Comparison of ENCODE assay signal across 9 cellular contexts in the genomic region with DNA sequence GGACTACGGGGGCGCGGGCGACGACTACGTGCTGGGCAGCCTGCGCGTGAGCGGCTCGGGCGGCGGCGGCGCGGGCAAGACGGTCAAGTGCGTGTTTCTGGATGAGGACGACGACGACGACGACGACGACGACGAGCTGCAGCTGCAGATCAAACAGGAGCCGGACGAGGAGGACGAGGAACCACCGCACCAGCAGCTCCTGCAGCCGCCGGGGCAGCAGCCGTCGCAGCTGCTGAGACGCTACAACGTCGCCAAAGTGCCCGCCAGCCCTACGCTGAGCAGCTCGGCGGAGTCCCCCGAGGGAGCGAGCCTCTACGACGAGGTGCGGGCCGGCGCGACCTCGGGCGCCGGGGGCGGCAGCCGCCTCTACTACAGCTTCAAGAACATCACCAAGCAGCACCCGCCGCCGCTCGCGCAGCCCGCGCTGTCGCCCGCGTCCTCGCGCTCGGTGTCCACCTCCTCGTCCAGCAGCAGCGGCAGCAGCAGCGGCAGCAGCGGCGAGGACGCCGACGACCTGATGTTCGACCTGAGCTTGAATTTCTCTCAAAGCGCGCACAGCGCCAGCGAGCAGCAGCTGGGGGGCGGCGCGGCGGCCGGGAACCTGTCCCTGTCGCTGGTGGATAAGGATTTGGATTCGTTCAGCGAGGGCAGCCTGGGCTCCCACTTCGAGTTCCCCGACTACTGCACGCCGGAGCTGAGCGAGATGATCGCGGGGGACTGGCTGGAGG. TPM values are rescaled to one million over a fixed set of nuclear protein-coding genes. Genes with fewer than 3 reads are reported as not detected.
DNase-seq lines count a peak whose midpoint lies in the region; FAIRE-seq and TF ChIP-seq lines count a peak whose summit lies in the region.
"Had no signal": no experiment of that assay in that cellular context is flagged by ENCODE, and none has a peak within 500 bp of the region (broad histone marks: within the 10 kb centered on the region; RNA-seq: fewer than 3 reads in every experiment).

No MANE protein-coding gene starts in this region.

- no peak overlapping the region for H3K27ac ChIP-seq in kidney (ENCODE audit: low read depth in 2 of 2, low read length in 2 of 2)

- peaks cover 9% of the 10 kb centered on the region for H3K4me1 ChIP-seq in skeletal muscle satellite cell (ENCODE audit: control insufficient read depth, insufficient read depth, low read length)
- no peaks in the 10 kb centered on the region for H3K4me1 ChIP-seq in kidney (ENCODE audit: control insufficient read depth in 1 of 2, insufficient read depth in 1 of 2, low read depth in 1 of 2, low read length in 2 of 2)

- H3K9ac ChIP-seq in skeletal muscle satellite cell (ENCODE audit: low read depth, low read length), result peak overlapping the region; percentile 84
- no peak overlapping the region for H3K9ac ChIP-seq in kidney (ENCODE audit: low read length in 2 of 2)

- peak; percentile 10 for DNase-seq in activated CD4-positive, alpha-beta T cell treated with anti-CD3 and anti-CD28 coated beads for 48 hours
- no peak for DNase-seq in activated CD4-positive, alpha-beta T cell treated with anti-CD3 and anti-CD28 coated beads, Interleukin-2, amount 50 U/mL, for 4 hours
- DNase-seq in NCI-H748 (lab: John Stamatoyannopoulos, UW; ENCODE audit: unreplicated experiment), result peak; percentile 82
- peak in 35 of 42 donors; percentile 15 to 68 (median 43) for DNase-seq in head of caudate nucleus
- no peak for DNase-seq in KBM-7
- no peak for DNase-seq in kidney
- DNase-seq in GM12892 (ENCODE audit: insufficient read length), result no peak

- in situ Hi-C loops in KBM-7 (cut with MboI; ENCODE audit: low pct_unique_long_range_greater_than_20kb, low sequenced_read_pairs), result no loop called here

- H3K9me3 ChIP-seq in skeletal muscle satellite cell (replicated peaks; ENCODE audit: low read length) (no peaks in the 10 kb centered on the region), kidney (ENCODE audit: control insufficient read depth in 1 of 2, low read length in 2 of 2) (no peaks in the 10 kb centered on the region)

- H3K27me3 ChIP-seq in skeletal muscle satellite cell (ENCODE audit: control insufficient read depth, insufficient read depth, low read length), result no peaks in the 10 kb centered on the region

- H3K4me3 ChIP-seq in skeletal muscle satellite cell (ENCODE audit: low read length), result peak overlapping the region; percentile 94
- H3K4me3 ChIP-seq in kidney (ENCODE audit: low read length in 2 of 2), result no peak overlapping the region

- no peak for TF ChIP-seq POLR2A in GM12892 (IDR thresholded peaks at IDR 0.05; ENCODE audit: low read depth, low read length)

- intact Hi-C loops in head of caudate nucleus (cut with DNase I), result no loop called here
- intact Hi-C loops in kidney (cut with DNase I), result no loop called here

- no peak for FAIRE-seq in kidney (lab: Jason Lieb, UNC)
- no peak for FAIRE-seq in GM12892 (lab: Jason Lieb, UNC)

- H3K36me3 ChIP-seq in skeletal muscle satellite cell (ENCODE audit: insufficient read depth, low read length) (no peaks in the 10 kb centered on the region), kidney (ENCODE audit: control insufficient read depth in 1 of 2, insufficient read depth in 2 of 2, low read length in 2 of 2) (no peaks in the 10 kb centered on the region)

- peak overlapping the region; percentile 95 for H3K4me2 ChIP-seq in skeletal muscle satellite cell (ENCODE audit: low read length)

- no peak for TF ChIP-seq CTCF in kidney (IDR thresholded peaks at IDR 0.05; ENCODE audit: borderline replicate concordance, extremely low read depth, insufficient read depth)

RNA-seq across cellular contexts. Expression of a gene that starts 1.3 kb away (rescaled TPM):
- total RNA-seq in skeletal muscle satellite cell (2012; rRNA removed), result 0.25 and 4.2 TPM in 2 replicates
- total RNA-seq in kidney, result 0.22 TPM
- not detected for polyA plus RNA-seq in kidney (ENCODE audit: insufficient read depth, low read depth, low replicate concordance)
- polyA plus RNA-seq in GM12892 (2012; ENCODE audit: missing spikeins), result 0.04 TPM
- polyA plus RNA-seq: esophagus had no signal

Comparison
In these comparisons a context has a peak if more than half of its experiments do, and no peak if none do; other contexts are left out.
1. DNase-seq: peak in activated CD4-positive, alpha-beta T cell treated with anti-CD3 and anti-CD28 coated beads for 48 hours (single experiment), NCI-H748 (single experiment) and head of caudate nucleus (35 of 42); none in activated CD4-positive, alpha-beta T cell treated with anti-CD3 and anti-CD28 coated beads, Interleukin-2, amount 50 U/mL, for 4 hours (0 of 2), KBM-7 (single experiment), kidney (single experiment) and GM12892 (single experiment).